ENCODE assay signal across 19 cellular contexts in the genomic region with DNA sequence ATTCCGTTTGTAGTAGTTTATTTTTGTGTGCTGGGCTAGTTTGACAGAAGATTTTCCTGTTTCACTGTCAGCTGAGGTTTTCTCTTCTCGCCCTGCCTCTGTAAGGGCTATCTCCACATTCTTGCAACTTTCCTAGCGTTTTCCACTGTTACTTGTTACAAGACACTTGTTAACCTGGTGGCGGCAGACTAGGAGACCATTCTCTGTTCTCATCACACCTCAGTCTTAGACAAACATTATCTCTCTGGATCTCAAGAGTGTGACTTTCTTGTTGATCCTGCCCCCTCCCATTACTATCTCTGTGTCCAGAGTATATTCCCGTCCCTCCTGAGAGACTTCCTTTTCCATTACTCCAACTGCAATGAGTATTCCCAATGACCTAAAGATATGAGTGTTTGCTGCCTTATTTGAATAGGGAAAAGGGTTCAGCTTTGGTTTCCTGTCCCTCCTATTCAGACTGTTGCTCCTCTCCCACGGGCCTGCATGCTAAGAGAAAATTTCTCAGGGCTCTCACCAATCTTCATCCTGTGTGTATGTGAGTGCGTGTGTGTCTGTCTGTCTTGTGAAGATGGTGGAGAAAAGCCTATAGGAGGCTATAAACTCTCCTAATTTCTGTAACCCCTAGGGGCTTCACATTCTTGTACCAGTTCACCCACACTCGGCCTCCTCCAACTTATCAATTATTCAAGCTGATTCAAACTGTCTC.
"Had no signal": no experiment of that assay in that cellular context is flagged by ENCODE, and none has a peak within 500 bp of the region (broad histone marks: within the 10 kb centered on the region; RNA-seq: fewer than 3 reads in every experiment).

No MANE protein-coding gene starts in this region.

- H3K27ac ChIP-seq: epithelial cell of prostate, ovary, spleen had no signal

- ATAC-seq: activated naive CD8-positive, alpha-beta T cell treated with anti-CD3 and anti-CD28 coated beads, Interleukin-2, amount 50 U/mL, for 24 hours; activated T-helper 17 cell treated with anti-CD3 and anti-CD28 coated beads, Interleukin-2, amount 50 U/mL, for 72 hours; left colon; sciatic nerve; T-helper 17 cell had no signal

- H3K9me3 ChIP-seq: ovary had no signal

- DNase-seq: activated B cell treated with CpG ODN at 0.5 μM for 24 hours; activated CD4-positive, alpha-beta T cell treated with anti-CD3 and anti-CD28 coated beads, Interleukin-2, amount 10 ng/mL, durations not matched to agents 24 days and 14 days; activated naive CD4-positive, alpha-beta T cell treated with anti-CD3 and anti-CD28 coated beads for 36 hours; activated naive CD8-positive, alpha-beta T cell treated with anti-CD3 and anti-CD28 coated beads, Interleukin-2, amount 50 U/mL, for 24 hours; aorta; cerebellar nuclear complex; effector memory CD4-positive, alpha-beta T cell; foreskin melanocyte; head of caudate nucleus; left colon; midbrain; ovary; spleen; T-helper 17 cell had no signal

- H3K27me3 ChIP-seq: ovary, spleen had no signal

- H3K4me1 ChIP-seq: spleen had no signal

- FAIRE-seq: islet of Langerhans had no signal

- H3K36me3 ChIP-seq: ovary, spleen had no signal

- H3K4me3 ChIP-seq: lung, ovary, spleen had no signal
